Comparison of ENCODE assay signal across 9 cellular contexts in genomic region chr19:50906217-50906616, GRCh38. TPM values are rescaled to one million over a fixed set of nuclear protein-coding genes. Genes with fewer than 3 reads are reported as not detected.
DNase-seq lines count a peak whose midpoint lies in the region; ATAC-seq and TF ChIP-seq lines count a peak whose summit lies in the region.
"Had no signal": no experiment of that assay in that cellular context is flagged by ENCODE, and none has a peak within 500 bp of the region (broad histone marks: within the 10 kb centered on the region; RNA-seq: fewer than 3 reads in every experiment).

No MANE protein-coding gene starts in this region.

- no peak overlapping the region for H4K8ac ChIP-seq in mesenchymal stem cell (ENCODE audit: low read length)

- intact Hi-C loops in activated CD8-positive, alpha-beta T cell treated with anti-CD3 and anti-CD28 coated beads for 36 hours (cut with micrococcal nuclease): no loop called here

- H2BK5ac ChIP-seq in mesenchymal stem cell (ENCODE audit: low read depth, low read length, poor library complexity, severe bottlenecking): no peak overlapping the region

- no peaks in the 10 kb centered on the region for H3K9me3 ChIP-seq in BE2C
- no peaks in the 10 kb centered on the region for H3K9me3 ChIP-seq in hepatocyte (ENCODE audit: low read depth)
- H3K9me3 ChIP-seq in mesenchymal stem cell (ENCODE audit: control insufficient read depth, low read length): no peaks in the 10 kb centered on the region

- H3K23ac ChIP-seq in mesenchymal stem cell (ENCODE audit: low read length in 2 of 2): no peak overlapping the region

- H3K9ac ChIP-seq in mesenchymal stem cell (ENCODE audit: low read length): no peak overlapping the region

- H3K27ac ChIP-seq in hepatocyte: no peak overlapping the region
- H3K27ac ChIP-seq in RWPE1: no peak overlapping the region
- no peak overlapping the region for H3K27ac ChIP-seq in mesenchymal stem cell (ENCODE audit: low read length, poor library complexity, severe bottlenecking)
- H3K27ac ChIP-seq: skin epidermis had no signal

- TF ChIP-seq CTCF in BE2C (IDR thresholded peaks at IDR 0.05; ENCODE audit: low read depth, low read length) (peak; percentile 70), HFFc6 (IDR thresholded peaks at IDR 0.05) (peak; percentile 64), hepatocyte (IDR thresholded peaks at IDR 0.05; ENCODE audit: poor library complexity) (peak; percentile 36), RWPE1 (conservative IDR thresholded peaks at IDR 0.05; ENCODE audit: low read depth) (no peak)
- TF ChIP-seq CTCF in activated CD8-positive, alpha-beta T cell treated with anti-CD3 and anti-CD28 coated beads for 36 hours (IDR thresholded peaks at IDR 0.05): peak; percentile 47

- peak; percentile 42 for ATAC-seq in activated CD8-positive, alpha-beta T cell treated with anti-CD3 and anti-CD28 coated beads for 36 hours
- ATAC-seq in HG03135 (IDR thresholded peaks at IDR 0.05; ENCODE audit: unreplicated experiment): no peak

- H3K4me3 Mint-ChIP-seq in HFFc6: no peak overlapping the region
- no peak overlapping the region for H3K4me3 Mint-ChIP-seq in activated CD8-positive, alpha-beta T cell treated with anti-CD3 and anti-CD28 coated beads for 36 hours

- POLR2A ChIA-PET in activated CD8-positive, alpha-beta T cell treated with anti-CD3 and anti-CD28 coated beads for 36 hours (lab: Charles Lee): no interaction called here
- POLR2A ChIA-PET in RWPE1 (lab: Yijun Ruan, JAX; ENCODE audit: low non-redundant PET): no interaction called here

- no peak overlapping the region for H2BK12ac ChIP-seq in mesenchymal stem cell (ENCODE audit: low read length in 2 of 2)

- DNase-seq in BE2C: peak; percentile 68
- no peak for DNase-seq in HFFc6
- DNase-seq in activated CD8-positive, alpha-beta T cell treated with anti-CD3 and anti-CD28 coated beads for 36 hours: peak; percentile 61
- DNase-seq in hepatocyte (ENCODE audit: low spot score): peak; percentile 36
- DNase-seq in RWPE1 (ENCODE audit: low spot score): no peak
- no peak for DNase-seq in middle frontal gyrus (ENCODE audit: extremely low spot score, low spot score)
- no peak for DNase-seq in mesenchymal stem cell

- H2BK120ac ChIP-seq in mesenchymal stem cell (ENCODE audit: low read depth, low read length): no peak overlapping the region

- H3K4me3 ChIP-seq in BE2C (ENCODE audit: low read depth, low read length) (no peak overlapping the region), hepatocyte (no peak overlapping the region), mesenchymal stem cell (ENCODE audit: insufficient read depth in 1 of 2, low read depth in 1 of 2, low read length in 2 of 2) (no peak overlapping the region)
- H3K4me3 ChIP-seq: skin epidermis had no signal

- CTCF ChIA-PET in activated CD8-positive, alpha-beta T cell treated with anti-CD3 and anti-CD28 coated beads for 36 hours (lab: Charles Lee): interaction anchor here (0.9 to 2.7 kb wide), 4 partner anchors 16 to 190 kb away, joined by 3 to 16 read pairs (median 4); no protein-coding TSS in a partner anchor
- CTCF ChIA-PET in RWPE1 (lab: Yijun Ruan, JAX): interaction anchor here (0.6 to 1.6 kb wide), 5 partner anchors 14 to 111 kb away, joined by 3 to 4 read pairs (median 4); no protein-coding TSS in a partner anchor

- 14% methylated on average over 5 of the region's 5 CpGs for WGBS in hepatocyte (ENCODE audit: low lambda C conversion rate, missing lambda C conversion rate)
- WGBS in mesenchymal stem cell: 18% methylated on average over 5 of the region's 5 CpGs

- no peak overlapping the region for H3K14ac ChIP-seq in mesenchymal stem cell (ENCODE audit: low read length in 2 of 2)

- H3K4me2 ChIP-seq in hepatocyte (no peak overlapping the region), mesenchymal stem cell (ENCODE audit: low read length, poor library complexity, severe bottlenecking) (no peak overlapping the region)

- peaks cover 3% of the 10 kb centered on the region for H3K27me3 ChIP-seq in BE2C
- peaks cover 49% of the 10 kb centered on the region for H3K27me3 ChIP-seq in hepatocyte
- H3K27me3 ChIP-seq in mesenchymal stem cell (ENCODE audit: control insufficient read depth in 1 of 2, insufficient read depth in 1 of 2, low read length in 2 of 2): peaks cover 0 to 59% of the 10 kb centered on the region in 2 experiments

- H3K27me3 Mint-ChIP-seq in HFFc6 (ENCODE audit: insufficient read depth): peaks cover 33% of the 10 kb centered on the region
- H3K27me3 Mint-ChIP-seq in activated CD8-positive, alpha-beta T cell treated with anti-CD3 and anti-CD28 coated beads for 36 hours: peaks cover 41% of the 10 kb centered on the region

- no peaks in the 10 kb centered on the region for H3K9me3 Mint-ChIP-seq in HFFc6
- no peaks in the 10 kb centered on the region for H3K9me3 Mint-ChIP-seq in activated CD8-positive, alpha-beta T cell treated with anti-CD3 and anti-CD28 coated beads for 36 hours

- H3K4me1 Mint-ChIP-seq in HFFc6 (ENCODE audit: low read depth): no peaks in the 10 kb centered on the region
- H3K4me1 Mint-ChIP-seq in activated CD8-positive, alpha-beta T cell treated with anti-CD3 and anti-CD28 coated beads for 36 hours (ENCODE audit: low read depth): peaks cover 8% of the 10 kb centered on the region

- H2AK5ac ChIP-seq in mesenchymal stem cell (ENCODE audit: low read length, severe bottlenecking): no peak overlapping the region

- no peaks in the 10 kb centered on the region for H3K4me1 ChIP-seq in BE2C
- no peaks in the 10 kb centered on the region for H3K4me1 ChIP-seq in hepatocyte (ENCODE audit: insufficient read depth)
- H3K4me1 ChIP-seq in mesenchymal stem cell (ENCODE audit: control insufficient read depth, insufficient read depth, low read depth, low read length): no peaks in the 10 kb centered on the region

- H3K36me3 ChIP-seq in BE2C: no peaks in the 10 kb centered on the region
- no peaks in the 10 kb centered on the region for H3K36me3 ChIP-seq in hepatocyte (replicated peaks; ENCODE audit: insufficient read depth, low read depth)
- H3K36me3 ChIP-seq in mesenchymal stem cell (ENCODE audit: control insufficient read depth in 1 of 2, insufficient read depth in 2 of 2, low read depth in 1 of 2, low read length in 2 of 2): no peaks in the 10 kb centered on the region

- H3K27ac Mint-ChIP-seq in HFFc6: no peak overlapping the region
- no peak overlapping the region for H3K27ac Mint-ChIP-seq in activated CD8-positive, alpha-beta T cell treated with anti-CD3 and anti-CD28 coated beads for 36 hours

- H2BK15ac ChIP-seq in mesenchymal stem cell (ENCODE audit: low read depth, poor library complexity, severe bottlenecking): no peak overlapping the region

- H3K9me2 ChIP-seq in hepatocyte (replicated peaks; ENCODE audit: insufficient read depth): no peaks in the 10 kb centered on the region

- H3K79me1 ChIP-seq in mesenchymal stem cell (replicated peaks; ENCODE audit: low read length, poor library complexity, severe bottlenecking): no peaks in the 10 kb centered on the region

- H3K36me3 Mint-ChIP-seq in HFFc6 (ENCODE audit: low read depth): no peaks in the 10 kb centered on the region
- no peaks in the 10 kb centered on the region for H3K36me3 Mint-ChIP-seq in activated CD8-positive, alpha-beta T cell treated with anti-CD3 and anti-CD28 coated beads for 36 hours (ENCODE audit: low read depth)

- H3K79me2 ChIP-seq in hepatocyte: no peaks in the 10 kb centered on the region

- H3K4ac ChIP-seq in mesenchymal stem cell (ENCODE audit: low read depth in 1 of 2, low read length in 2 of 2): no peak overlapping the region

- no peak overlapping the region for H2AFZ ChIP-seq in hepatocyte
- no peak overlapping the region for H2AFZ ChIP-seq in mesenchymal stem cell (ENCODE audit: low read depth, low read length)

- H4K20me1 ChIP-seq in hepatocyte (ENCODE audit: insufficient read depth, poor library complexity, severe bottlenecking): no peaks in the 10 kb centered on the region

- no peak overlapping the region for H4K91ac ChIP-seq in mesenchymal stem cell (ENCODE audit: low read length)

- H3K18ac ChIP-seq in mesenchymal stem cell (ENCODE audit: low read depth in 1 of 2, low read length in 2 of 2): no peak overlapping the region

RNA-seq across cellular contexts. Expression of gene KLK4, which starts 5.0 kb away (rescaled TPM):
- polyA plus RNA-seq in BE2C (2012; ENCODE audit: insufficient read depth, insufficient read length, low read depth): not detected
- not detected for total RNA-seq in HFFc6 (2021; fragmentation: NEBNext Ultra II Directional; extraction: Animal tissue kit (Norgen Biotek cat#: 25700))
- total RNA-seq in activated CD8-positive, alpha-beta T cell treated with anti-CD3 and anti-CD28 coated beads for 36 hours: not detected
- total RNA-seq in hepatocyte: not detected in 2 replicates
- 0.28 and 0.33 TPM in 2 replicates for polyA plus RNA-seq in hepatocyte
- polyA plus RNA-seq in mesenchymal stem cell (2013, experiment 1 of 2): not detected
- not detected for polyA plus RNA-seq in mesenchymal stem cell (2013, experiment 2 of 2)

RNA-seq across cellular contexts. Expression of gene KLK2, which starts 33.0 kb away (rescaled TPM):
- not detected for polyA plus RNA-seq in BE2C (2012; ENCODE audit: insufficient read depth, insufficient read length, low read depth)
- total RNA-seq in HFFc6 (2021; fragmentation: NEBNext Ultra II Directional; extraction: Animal tissue kit (Norgen Biotek cat#: 25700)): not detected
- total RNA-seq in activated CD8-positive, alpha-beta T cell treated with anti-CD3 and anti-CD28 coated beads for 36 hours: under 1 TPM; 0.51 to 0.90 TPM
- not detected in 2 replicates for total RNA-seq in hepatocyte
- not detected in 2 replicates for polyA plus RNA-seq in hepatocyte
- not detected for polyA plus RNA-seq in mesenchymal stem cell (2013, experiment 1 of 2)
- polyA plus RNA-seq in mesenchymal stem cell (2013, experiment 2 of 2): not detected

RNA-seq across cellular contexts. Expression of gene KLK5, which starts 46.6 kb away (rescaled TPM):
- not detected for polyA plus RNA-seq in BE2C (2012; ENCODE audit: insufficient read depth, insufficient read length, low read depth)
- not detected for total RNA-seq in HFFc6 (2021; fragmentation: NEBNext Ultra II Directional; extraction: Animal tissue kit (Norgen Biotek cat#: 25700))
- total RNA-seq in activated CD8-positive, alpha-beta T cell treated with anti-CD3 and anti-CD28 coated beads for 36 hours: not detected
- total RNA-seq in hepatocyte: not detected in 2 replicates
- polyA plus RNA-seq in hepatocyte: 0.24 TPM in 1 of 2 replicates, not detected in the other
- polyA plus RNA-seq in mesenchymal stem cell (2013, experiment 1 of 2): not detected
- polyA plus RNA-seq in mesenchymal stem cell (2013, experiment 2 of 2): not detected

RNA-seq across cellular contexts. Expression of gene KLK3, which starts 51.5 kb away (rescaled TPM):
- not detected for polyA plus RNA-seq in BE2C (2012; ENCODE audit: insufficient read depth, insufficient read length, low read depth)
- not detected for total RNA-seq in HFFc6 (2021; fragmentation: NEBNext Ultra II Directional; extraction: Animal tissue kit (Norgen Biotek cat#: 25700))
- total RNA-seq in activated CD8-positive, alpha-beta T cell treated with anti-CD3 and anti-CD28 coated beads for 36 hours: not detected
- total RNA-seq in hepatocyte: not detected in 2 replicates
- polyA plus RNA-seq in hepatocyte: 0.60 TPM in 1 of 2 replicates, not detected in the other
- polyA plus RNA-seq in mesenchymal stem cell (2013, experiment 1 of 2): not detected
- not detected for polyA plus RNA-seq in mesenchymal stem cell (2013, experiment 2 of 2)

Comparison
In these comparisons a context has a peak if more than half of its experiments do, and no peak if none do; other contexts are left out.
1. DNase-seq: peak in BE2C (single experiment), activated CD8-positive, alpha-beta T cell treated with anti-CD3 and anti-CD28 coated beads for 36 hours (single experiment) and hepatocyte (single experiment); none in HFFc6 (single experiment), RWPE1 (single experiment), middle frontal gyrus (single experiment) and mesenchymal stem cell (single experiment).